In the genomic region with DNA sequence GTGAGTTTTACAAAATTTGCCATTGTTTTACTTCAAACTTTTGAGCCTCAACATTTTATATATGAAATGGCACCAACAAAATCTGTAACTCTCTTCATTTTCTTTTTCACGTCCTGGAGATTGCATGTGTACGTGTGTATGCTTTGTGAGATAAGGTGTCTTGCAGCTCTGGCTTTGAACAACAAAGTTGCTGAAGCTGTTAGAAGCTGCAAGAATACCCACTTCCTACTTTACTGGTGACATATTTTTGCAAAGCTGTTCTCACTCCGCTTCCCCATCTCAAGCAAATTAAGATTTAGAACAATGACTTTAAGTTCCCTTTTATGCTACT, we compare ENCODE assay signal across 12 cellular contexts. TPM values are rescaled to one million over a fixed set of nuclear protein-coding genes. Genes with fewer than 3 reads are reported as not detected.
DNase-seq lines count a peak whose midpoint lies in the region; ATAC-seq and TF ChIP-seq lines count a peak whose summit lies in the region.
"Had no signal": no experiment of that assay in that cellular context is flagged by ENCODE, and none has a peak within 500 bp of the region (broad histone marks: within the 10 kb centered on the region; RNA-seq: fewer than 3 reads in every experiment).

No MANE protein-coding gene starts in this region.

- no peaks in the 10 kb centered on the region for H3K9me3 ChIP-seq in colonic mucosa
- H3K9me3 ChIP-seq: testis had no signal

- H3K27me3 ChIP-seq in KMS-11 (ENCODE audit: insufficient read depth, low read depth) (no peaks in the 10 kb centered on the region), colonic mucosa (no peaks in the 10 kb centered on the region)
- H3K27me3 ChIP-seq: testis had no signal

- H3K4me2 ChIP-seq in KMS-11: peak overlapping the region; percentile 66; the same call in 1 of the 2 replicates

- peak overlapping the region; percentile 52; the same call in 1 of the 2 replicates for H3K27ac ChIP-seq in KMS-11
- H3K27ac ChIP-seq in colonic mucosa: peak overlapping the region; percentile 8
- H3K27ac ChIP-seq: testis had no signal

- no peak for TF ChIP-seq CTCF in KMS-11 (conservative IDR thresholded peaks at IDR 0.05; ENCODE audit: low read depth, low read length)
- no peak for TF ChIP-seq CTCF in colonic mucosa (IDR thresholded peaks at IDR 0.05)

- H3K79me2 ChIP-seq in KMS-11 (ENCODE audit: insufficient read depth, low read depth): no peaks in the 10 kb centered on the region

- peak; percentile 52 for DNase-seq in GDM1 (lab: John Stamatoyannopoulos, UW)
- no peak for DNase-seq in colonic mucosa
- no peak for DNase-seq in nucleus accumbens (lab: John Stamatoyannopoulos, UW)
- DNase-seq in C1 segment of cervical spinal cord (lab: John Stamatoyannopoulos, UW): no peak
- DNase-seq in DMS53 treated with DMSO at 0.1 percent for 48 hours (lab: John Stamatoyannopoulos, UW; ENCODE audit: unreplicated experiment): no peak
- DNase-seq in activated effector memory CD4-positive, alpha-beta T cell treated with anti-CD3 and anti-CD28 coated beads, Interleukin-2, amount 50 U/mL, for 16 hours: no peak
- DNase-seq: activated CD8-positive, alpha-beta memory T cell treated with anti-CD3 and anti-CD28 coated beads, Interleukin-2, amount 50 U/mL, for 48 hours; NCI-H146; testis had no signal

- H2AFZ ChIP-seq in KMS-11 (ENCODE audit: low read depth): no peak overlapping the region

- H3K4me1 ChIP-seq in KMS-11 (ENCODE audit: low read depth, poor library complexity, severe bottlenecking) (peaks cover 26% of the 10 kb centered on the region), colonic mucosa (no peaks in the 10 kb centered on the region)
- H3K4me1 ChIP-seq: testis had no signal

- ATAC-seq in GM21360 (IDR thresholded peaks at IDR 0.05; ENCODE audit: unreplicated experiment): peak; percentile 43

- H3K36me3 ChIP-seq in KMS-11 (ENCODE audit: insufficient read depth) (no peaks in the 10 kb centered on the region), colonic mucosa (no peaks in the 10 kb centered on the region)

- no peaks in the 10 kb centered on the region for H4K20me1 ChIP-seq in KMS-11 (ENCODE audit: insufficient read depth)

- H3K4me3 ChIP-seq in KMS-11 (IDR thresholded peaks at IDR 0.05; ENCODE audit: insufficient read depth, low read depth, low read length) (no peak overlapping the region), colonic mucosa (no peak overlapping the region)
- H3K4me3 ChIP-seq: testis had no signal

- intact Hi-C loops in colonic mucosa (cut with DNase I): no loop called here

- H3K9ac ChIP-seq in KMS-11: no peak overlapping the region
- no peak overlapping the region for H3K9ac ChIP-seq in colonic mucosa (ENCODE audit: low read depth in 2 of 2, low read length in 2 of 2)

RNA-seq across cellular contexts. Expression of a gene that starts 41.8 kb away (rescaled TPM):
- 1 to 10 TPM; 6.1 to 8.6 TPM for total RNA-seq in colonic mucosa
- total RNA-seq: fibroblast of villous mesenchyme had no signal
